21 cellular contexts compared by ENCODE assay signal in genomic region chr16:82177555-82177954, GRCh38.
"Had no signal": no experiment of that assay in that cellular context is flagged by ENCODE, and none has a peak within 500 bp of the region (broad histone marks: within the 10 kb centered on the region; RNA-seq: fewer than 3 reads in every experiment).

No MANE protein-coding gene starts in this region.

- H3K27ac ChIP-seq: HL-60, RWPE1 had no signal

- DNase-seq: KBM-7, MV-4-11, NCI-H1048, NCI-H1105, NCI-H1436 treated with DMSO at 0.1 percent for 48 hours, NCI-H1694, NCI-H187 treated with DMSO at 0.1 percent for 48 hours, NCI-H2029 treated with DMSO at 0.1 percent for 48 hours, NCI-H2107, NCI-H226, NCI-H446, NCI-H510A, NCI-H524 treated with DMSO at 0.1 percent for 48 hours, PC-3, SHP77, T-helper 1 cell had no signal

- ATAC-seq: Panc1, PC-3, SK-N-SH treated with all-trans-retinoic acid at 6 μM for 48 hours had no signal

- FAIRE-seq: HTR-8/SVneo had no signal
